ENCODE assay signal across 1 cellular context in genomic region chr14:68444449-68445168, GRCh38.
TF ChIP-seq lines count a peak whose summit lies in the region.

No MANE protein-coding gene starts in this region.

TF ChIP-seq in endothelial cell of umbilical vein, 7 proteins besides CTCF, POLR2A, EP300 and RAD21 (continued from another document):
- no peak for TF ChIP-seq EZH2 (IDR thresholded peaks at IDR 0.05; ENCODE audit: borderline replicate concordance, low read depth, low read length, severe bottlenecking)
